In genomic region chr6:35391240-35391968, GRCh38 we compare ENCODE assay signal across 10 cellular contexts. TPM values are rescaled to one million over a fixed set of nuclear protein-coding genes. Genes with fewer than 3 reads are reported as not detected.
DNase-seq lines count a peak whose midpoint lies in the region; ATAC-seq, FAIRE-seq and TF ChIP-seq lines count a peak whose summit lies in the region.
"Had no signal": no experiment of that assay in that cellular context is flagged by ENCODE, and none has a peak within 500 bp of the region (broad histone marks: within the 10 kb centered on the region; RNA-seq: fewer than 3 reads in every experiment).

No MANE protein-coding gene starts in this region.

- intact Hi-C loops in pancreas (cut with DNase I) (no loop called here), lower leg skin (cut with DNase I; ENCODE audit: low total_unique reads) (no loop called here)

- no peaks in the 10 kb centered on the region for H3K9me3 ChIP-seq in pancreas

- 62 to 67% methylated on average over 7 of the region's 7 CpGs for WGBS in pancreas, 2 donors
- 44 to 60% methylated on average over 7 of the region's 7 CpGs for WGBS in lower leg skin, 2 donors

- no peaks in the 10 kb centered on the region for H3K9me3 Mint-ChIP-seq in effector memory CD8-positive, alpha-beta T cell

- DNase-seq in Daoy (ENCODE audit: low read depth) (peak; percentile 95), RPMI7951 (ENCODE audit: low read depth) (peak; percentile 82), pancreas (no peak), lower leg skin (ENCODE audit: low spot score in 2 of 2) (no peak), GOT3 (lab: John Stamatoyannopoulos, UW) (no peak)
- DNase-seq in effector memory CD8-positive, alpha-beta T cell: peak in 2 of 3 experiments; percentile 10 to 14
- DNase-seq in stimulated activated CD4-positive, alpha-beta T cell treated with anti-CD3 and anti-CD28 coated beads, Interleukin-1b, Interleukin-23, amount 100 ng/mL, for 48 hours: no peak

- H3K4me1 ChIP-seq in pancreas: peaks cover 0 to 22% (median 7%) of the 10 kb centered on the region in 3 donors

- FAIRE-seq in pancreas (lab: Jason Lieb, UNC): no peak
- FAIRE-seq: GM18507, small intestine had no signal

- H3K27me3 ChIP-seq in pancreas: no peaks in the 10 kb centered on the region

- TF ChIP-seq CTCF in pancreas (IDR thresholded peaks at IDR 0.05): no peak
- TF ChIP-seq CTCF in lower leg skin (IDR thresholded peaks at IDR 0.05): no peak

- peaks cover 15% of the 10 kb centered on the region for H3K36me3 Mint-ChIP-seq in effector memory CD8-positive, alpha-beta T cell (ENCODE audit: insufficient read depth)

- no peak for TF ChIP-seq POLR2A in lower leg skin (IDR thresholded peaks at IDR 0.05)

- H3K36me3 ChIP-seq in pancreas: no peaks in the 10 kb centered on the region

- H3K4me1 Mint-ChIP-seq in effector memory CD8-positive, alpha-beta T cell (ENCODE audit: low read depth in 2 of 2): peaks cover 29 to 39% of the 10 kb centered on the region in 2 donors

- H3K27ac ChIP-seq in pancreas: peak overlapping the region in 3 of 4 donors; percentile 35 to 61 (median 53)

- H3K4me3 Mint-ChIP-seq in effector memory CD8-positive, alpha-beta T cell: no peak overlapping the region

- no peaks in the 10 kb centered on the region for H3K27me3 Mint-ChIP-seq in effector memory CD8-positive, alpha-beta T cell

- H3K4me3 ChIP-seq in pancreas (no peak overlapping the region), lower leg skin (ENCODE audit: low read depth, poor library complexity, severe bottlenecking) (no peak overlapping the region)

- peak; percentile 80 for ATAC-seq in effector memory CD8-positive, alpha-beta T cell (replicated peaks)
- peak in 3 of 4 donors; percentile 9 to 25 (median 21) for ATAC-seq in pancreas
- ATAC-seq in HG02852 (IDR thresholded peaks at IDR 0.05; ENCODE audit: unreplicated experiment): no peak

- H3K27ac Mint-ChIP-seq in effector memory CD8-positive, alpha-beta T cell: peak overlapping the region; percentile 55 to 91

RNA-seq across cellular contexts. Expression of gene PPARD, which starts 49.0 kb away (rescaled TPM):
- total RNA-seq in Daoy (2014; rRNA removed; shearing (Covaris generic)): 2.9 and 5.6 TPM in 2 replicates
- total RNA-seq in RPMI7951 (2014; rRNA removed; shearing (Covaris generic)): 9.0 and 11.1 TPM in 2 replicates
- 10 to 100 TPM in 2 of 6 donors, 1 to 10 TPM in 4; 4.4 to 12.3 (median 6.0) TPM for total RNA-seq in pancreas
- 10 to 100 TPM; 10.3 to 14.1 TPM for polyA plus RNA-seq in pancreas
- 10 to 100 TPM; 22.6 to 33.8 (median 27.1) TPM for total RNA-seq in lower leg skin

Comparison
In these comparisons a context has a peak if more than half of its experiments do, and no peak if none do; other contexts are left out.
1. DNase-seq: peak in Daoy (single experiment), RPMI7951 (single experiment) and effector memory CD8-positive, alpha-beta T cell (2 of 3); none in pancreas (0 of 6), lower leg skin (0 of 2), stimulated activated CD4-positive, alpha-beta T cell treated with anti-CD3 and anti-CD28 coated beads, Interleukin-1b, Interleukin-23, amount 100 ng/mL, for 48 hours (single experiment) and GOT3 (single experiment).